14 cellular contexts compared by ENCODE assay signal in the genomic region with DNA sequence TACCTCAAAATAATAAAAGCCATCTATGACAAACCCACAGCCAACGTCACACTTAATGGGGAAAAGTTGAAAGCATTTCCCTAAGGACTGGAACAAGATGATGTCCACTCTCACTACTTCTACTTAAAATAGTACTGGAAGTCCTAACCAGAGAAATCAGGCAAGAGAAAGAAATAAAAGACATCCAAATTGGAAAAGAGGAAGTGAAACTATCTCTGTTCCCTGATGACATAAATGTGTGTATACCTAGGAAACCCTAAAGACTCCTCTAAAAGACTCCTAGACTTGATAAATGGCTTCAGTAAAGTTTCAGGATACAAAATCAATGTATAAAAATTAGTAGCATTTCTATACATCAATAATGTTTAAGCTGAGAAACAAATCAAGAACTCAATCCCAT.
DNase-seq lines count a peak whose midpoint lies in the region; ATAC-seq, FAIRE-seq and TF ChIP-seq lines count a peak whose summit lies in the region.
"Had no signal": no experiment of that assay in that cellular context is flagged by ENCODE, and none has a peak within 500 bp of the region (broad histone marks: within the 10 kb centered on the region; RNA-seq: fewer than 3 reads in every experiment).

No MANE protein-coding gene starts in this region.

- peaks cover 11 to 35% (median 27%) of the 10 kb centered on the region in 10 experiments for H3K4me1 ChIP-seq in BLaER1 treated with 17β-estradiol and CSF1 and Interleukin-3, amounts not matched to agents 10 nM and 100 nM
- H3K4me1 ChIP-seq in GM12878 (ENCODE audit: control insufficient read depth, insufficient read depth, low read length) (no peaks in the 10 kb centered on the region), upper lobe of left lung (no peaks in the 10 kb centered on the region)
- H3K4me1 ChIP-seq: A549, BE2C, HAP-1 had no signal

- peak overlapping the region in 10 of 11 experiments; percentile 6 to 84 (median 72); a peak in 18 of 22 replicates for H3K4me2 ChIP-seq in BLaER1 treated with 17β-estradiol and CSF1 and Interleukin-3, amounts not matched to agents 10 nM and 100 nM
- no peak overlapping the region for H3K4me2 ChIP-seq in GM12878 (ENCODE audit: control insufficient read depth, insufficient read depth)
- H3K4me2 ChIP-seq: A549 had no signal

- TF ChIP-seq CTCF in GM12878 (IDR thresholded peaks at IDR 0.05 in 2 of 3, conservative IDR thresholded peaks at IDR 0.05 in 1 of 3; ENCODE audit: control insufficient read depth in 2 of 3, extremely low read depth in 1 of 3, insufficient read depth in 1 of 3, low read depth in 3 of 3, low read length in 3 of 3) (no peak), upper lobe of left lung (IDR thresholded peaks at IDR 0.05) (no peak)

- H3K9ac ChIP-seq in BLaER1 treated with 17β-estradiol and CSF1 and Interleukin-3, amounts not matched to agents 10 nM and 100 nM = no peak overlapping the region
- H3K9ac ChIP-seq in GM12878 (ENCODE audit: control insufficient read depth, insufficient read depth, low read length) = no peak overlapping the region

- intact Hi-C loops in GM12878 (cut with micrococcal nuclease; ENCODE audit: unreplicated experiment) = no loop called here

- DNase-seq in KBM-7 = peak; percentile 43
- peak; percentile 33 for DNase-seq in NAMALWA (ENCODE audit: low spot score)
- no peak for DNase-seq in GM12878 (ENCODE audit: low read depth, low spot score)
- DNase-seq in NCI-H1092 treated with DMSO at 0.1 percent for 48 hours (lab: John Stamatoyannopoulos, UW) = no peak
- no peak for DNase-seq in NCI-H774 (lab: John Stamatoyannopoulos, UW)
- no peak for DNase-seq in upper lobe of left lung
- DNase-seq: BE2C, DMS53, GF-D8, IMR-90 had no signal

- ATAC-seq in GM12878 (no peak; the same call in 2 of the 3 replicates), upper lobe of left lung (ENCODE audit: low FRiP score in 2 of 2) (no peak)
- ATAC-seq: A549 had no signal

- no peaks in the 10 kb centered on the region for H3K79me2 ChIP-seq in GM12878 (ENCODE audit: control insufficient read depth, insufficient read depth, low read length)

- CTCF ChIA-PET in GM12878 (lab: Yijun Ruan, JAX) = interaction anchor here (0.6 kb wide), 2 partner anchors 17 to 325 kb away, joined by 3 to 4 read pairs; no protein-coding TSS in a partner anchor

- TF ChIP-seq EP300 in GM12878 (IDR thresholded peaks at IDR 0.05; ENCODE audit: borderline replicate concordance in 1 of 2, control insufficient read depth in 1 of 2, low read depth in 2 of 2, low read length in 2 of 2) = no peak
- no peak for TF ChIP-seq EP300 in upper lobe of left lung (IDR thresholded peaks at IDR 0.05)

- TF ChIP-seq POLR2A in GM12878 (IDR thresholded peaks at IDR 0.05; ENCODE audit: low read depth, low read length) = no peak
- TF ChIP-seq POLR2A in upper lobe of left lung (IDR thresholded peaks at IDR 0.05) = no peak

- RAD21 ChIA-PET in GM12878 (lab: Charles Lee; ENCODE audit: unreplicated experiment) = no interaction called here

- no peak for TF ChIP-seq RAD21 in GM12878 (IDR thresholded peaks at IDR 0.05; ENCODE audit: insufficient read depth, low read depth, low read length)

- peaks cover 0 to 14% (median 0%) of the 10 kb centered on the region in 11 experiments; a peak in 7 of 22 replicates for H3K27me3 ChIP-seq in BLaER1 treated with 17β-estradiol and CSF1 and Interleukin-3, amounts not matched to agents 10 nM and 100 nM
- H3K27me3 ChIP-seq in GM12878 (replicated peaks in 1 of 2; ENCODE audit: control insufficient read depth in 2 of 2, insufficient read depth in 2 of 2, low read length in 1 of 2) = no peaks in the 10 kb centered on the region
- no peaks in the 10 kb centered on the region for H3K27me3 ChIP-seq in upper lobe of left lung
- H3K27me3 ChIP-seq: BE2C had no signal

- SMC1A ChIA-PET in GM12878 (lab: Charles Lee; ENCODE audit: uncharacterized antibody, unreplicated experiment) = interaction anchor here (0.7 kb wide), 1 partner anchor 271 kb away, joined by 3 read pairs; no protein-coding TSS in a partner anchor

- no peak overlapping the region for H2AFZ ChIP-seq in GM12878 (ENCODE audit: control insufficient read depth, low read depth, low read length)

- POLR2A ChIA-PET in GM12878 (lab: Charles Lee) = no interaction called here

- H3K4me3 ChIP-seq in BLaER1 treated with 17β-estradiol and CSF1 and Interleukin-3, amounts not matched to agents 10 nM and 100 nM = no peak overlapping the region
- H3K4me3 ChIP-seq in GM12878 (no peak overlapping the region), upper lobe of left lung (no peak overlapping the region)
- H3K4me3 ChIP-seq: A549, HAP-1 had no signal

- no TSS peak for BruUV-seq in GM12878 (replicated peaks; lab: Mats Ljungman, UMichigan)

- H3K36me3 ChIP-seq in BLaER1 treated with 17β-estradiol and CSF1 and Interleukin-3, amounts not matched to agents 10 nM and 100 nM = no peaks in the 10 kb centered on the region
- no peaks in the 10 kb centered on the region for H3K36me3 ChIP-seq in GM12878 (ENCODE audit: control insufficient read depth in 2 of 2, insufficient read depth in 2 of 2, low read length in 1 of 2)
- H3K36me3 ChIP-seq in upper lobe of left lung = no peaks in the 10 kb centered on the region
- H3K36me3 ChIP-seq: BE2C, HAP-1 had no signal

- in situ Hi-C loops in KBM-7 (cut with MboI; ENCODE audit: low pct_unique_long_range_greater_than_20kb, low sequenced_read_pairs) (no loop called here), GM12878 (cut with MboI) (no loop called here)

- H3K9me3 ChIP-seq in BLaER1 treated with 17β-estradiol and CSF1 and Interleukin-3, amounts not matched to agents 10 nM and 100 nM (replicated peaks in 1 of 11) = peaks cover 0 to 6% (median 0%) of the 10 kb centered on the region in 11 experiments; a peak in 1 of 22 replicates
- H3K9me3 ChIP-seq in GM12878 (replicated peaks; ENCODE audit: control insufficient read depth, insufficient read depth, low read length) = no peaks in the 10 kb centered on the region
- H3K9me3 ChIP-seq in upper lobe of left lung = no peaks in the 10 kb centered on the region
- H3K9me3 ChIP-seq: A549, BE2C, HAP-1 had no signal

- WGBS in GM12878 (ENCODE audit: insufficient coverage, insufficient replicate concordance, low lambda C conversion rate, missing lambda C conversion rate) = 7% methylated on average over 1 of the region's 1 CpG
- WGBS in upper lobe of left lung, 2 donors = 81 to 83% methylated on average over 1 of the region's 1 CpG

- H3K27ac ChIP-seq in BLaER1 treated with 17β-estradiol and CSF1 and Interleukin-3, amounts not matched to agents 10 nM and 100 nM = no peak overlapping the region
- H3K27ac ChIP-seq in GM12878 (ENCODE audit: control insufficient read depth, insufficient read depth) = no peak overlapping the region
- H3K27ac ChIP-seq in upper lobe of left lung = no peak overlapping the region
- H3K27ac ChIP-seq: A549 had no signal

- H4K20me1 ChIP-seq in BLaER1 treated with 17β-estradiol and CSF1 and Interleukin-3, amounts not matched to agents 10 nM and 100 nM = no peaks in the 10 kb centered on the region; a peak in 1 of 22 replicates
- no peaks in the 10 kb centered on the region for H4K20me1 ChIP-seq in GM12878 (ENCODE audit: control insufficient read depth, insufficient read depth)

- no peak for FAIRE-seq in GM12878 (lab: Jason Lieb, UNC)
- FAIRE-seq: A549, H1 had no signal

TF ChIP-seq in GM12878, 131 proteins besides CTCF, POLR2A, EP300 and RAD21 (continues in another document):
- TF ChIP-seq JUNB (IDR thresholded peaks at IDR 0.05) (no peak), EZH2 (IDR thresholded peaks at IDR 0.05; ENCODE audit: borderline replicate concordance, control insufficient read depth, low read depth, low read length) (no peak), GABPA (IDR thresholded peaks at IDR 0.05; ENCODE audit: low read depth) (no peak), STAT1 (conservative IDR thresholded peaks at IDR 0.05) (no peak), CBX5 (IDR thresholded peaks at IDR 0.05; ENCODE audit: low read depth) (no peak), RAD51 (IDR thresholded peaks at IDR 0.05) (no peak)
- TF ChIP-seq, protein P1, sequence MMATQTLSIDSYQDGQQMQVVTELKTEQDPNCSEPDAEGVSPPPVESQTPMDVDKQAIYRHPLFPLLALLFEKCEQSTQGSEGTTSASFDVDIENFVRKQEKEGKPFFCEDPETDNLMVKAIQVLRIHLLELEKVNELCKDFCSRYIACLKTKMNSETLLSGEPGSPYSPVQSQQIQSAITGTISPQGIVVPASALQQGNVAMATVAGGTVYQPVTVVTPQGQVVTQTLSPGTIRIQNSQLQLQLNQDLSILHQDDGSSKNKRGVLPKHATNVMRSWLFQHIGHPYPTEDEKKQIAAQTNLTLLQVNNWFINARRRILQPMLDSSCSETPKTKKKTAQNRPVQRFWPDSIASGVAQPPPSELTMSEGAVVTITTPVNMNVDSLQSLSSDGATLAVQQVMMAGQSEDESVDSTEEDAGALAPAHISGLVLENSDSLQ (IDR thresholded peaks at IDR 0.05) = no peak
- TF ChIP-seq, protein P2, sequence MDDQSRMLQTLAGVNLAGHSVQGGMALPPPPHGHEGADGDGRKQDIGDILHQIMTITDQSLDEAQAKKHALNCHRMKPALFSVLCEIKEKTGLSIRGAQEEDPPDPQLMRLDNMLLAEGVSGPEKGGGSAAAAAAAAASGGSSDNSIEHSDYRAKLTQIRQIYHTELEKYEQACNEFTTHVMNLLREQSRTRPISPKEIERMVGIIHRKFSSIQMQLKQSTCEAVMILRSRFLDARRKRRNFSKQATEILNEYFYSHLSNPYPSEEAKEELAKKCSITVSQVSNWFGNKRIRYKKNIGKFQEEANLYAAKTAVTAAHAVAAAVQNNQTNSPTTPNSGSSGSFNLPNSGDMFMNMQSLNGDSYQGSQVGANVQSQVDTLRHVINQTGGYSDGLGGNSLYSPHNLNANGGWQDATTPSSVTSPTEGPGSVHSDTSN (IDR thresholded peaks at IDR 0.05; ENCODE audit: insufficient replicate concordance, low read depth, low read length) = no peak
- TF ChIP-seq, protein P3, sequence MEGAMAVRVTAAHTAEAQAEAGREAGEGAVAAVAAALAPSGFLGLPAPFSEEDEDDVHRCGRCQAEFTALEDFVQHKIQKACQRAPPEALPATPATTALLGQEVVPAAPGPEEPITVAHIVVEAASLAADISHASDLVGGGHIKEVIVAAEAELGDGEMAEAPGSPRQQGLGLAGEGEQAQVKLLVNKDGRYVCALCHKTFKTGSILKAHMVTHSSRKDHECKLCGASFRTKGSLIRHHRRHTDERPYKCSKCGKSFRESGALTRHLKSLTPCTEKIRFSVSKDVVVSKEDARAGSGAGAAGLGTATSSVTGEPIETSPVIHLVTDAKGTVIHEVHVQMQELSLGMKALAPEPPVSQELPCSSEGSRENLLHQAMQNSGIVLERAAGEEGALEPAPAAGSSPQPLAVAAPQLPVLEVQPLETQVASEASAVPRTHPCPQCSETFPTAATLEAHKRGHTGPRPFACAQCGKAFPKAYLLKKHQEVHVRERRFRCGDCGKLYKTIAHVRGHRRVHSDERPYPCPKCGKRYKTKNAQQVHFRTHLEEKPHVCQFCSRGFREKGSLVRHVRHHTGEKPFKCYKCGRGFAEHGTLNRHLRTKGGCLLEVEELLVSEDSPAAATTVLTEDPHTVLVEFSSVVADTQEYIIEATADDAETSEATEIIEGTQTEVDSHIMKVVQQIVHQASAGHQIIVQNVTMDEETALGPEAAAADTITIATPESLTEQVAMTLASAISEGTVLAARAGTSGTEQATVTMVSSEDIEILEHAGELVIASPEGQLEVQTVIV (IDR thresholded peaks at IDR 0.05; ENCODE audit: borderline replicate concordance, partially characterized antibody) = no peak

Comparison
In these comparisons a context has a peak if more than half of its experiments do, and no peak if none do; other contexts are left out.
1. DNase-seq: peak in KBM-7 (single experiment) and NAMALWA (single experiment); none in GM12878 (single experiment), NCI-H1092 treated with DMSO at 0.1 percent for 48 hours (single experiment), NCI-H774 (single experiment) and upper lobe of left lung (0 of 2).